Comparison of ENCODE assay signal across 10 cellular contexts in the genomic region with DNA sequence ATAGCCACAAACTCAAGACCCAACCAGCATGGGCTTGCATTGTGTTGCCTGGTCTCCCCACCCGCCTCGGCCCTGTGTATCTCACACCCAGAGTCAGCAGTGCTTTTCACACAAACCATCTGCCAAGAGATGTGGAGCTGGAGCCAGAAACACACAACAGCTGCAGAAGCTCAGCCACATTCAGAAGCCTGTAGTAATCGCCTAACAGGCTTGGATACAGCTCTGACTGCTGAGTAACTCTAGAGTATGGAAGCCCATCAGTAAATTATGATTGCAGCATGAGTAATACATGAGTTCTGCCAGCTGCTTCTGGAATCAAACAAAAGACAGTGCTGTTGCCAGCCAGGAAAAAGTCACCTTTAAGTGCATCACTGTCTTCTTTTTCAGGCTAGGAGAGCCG. TPM values are rescaled to one million over a fixed set of nuclear protein-coding genes. Genes with fewer than 3 reads are reported as not detected.
A peak's percentile ranks its signal among the peaks of the same experiment; 100 is the strongest.
DNase-seq lines count a peak whose midpoint lies in the region; ATAC-seq and TF ChIP-seq lines count a peak whose summit lies in the region.
"Had no signal": no experiment of that assay in that cellular context is flagged by ENCODE, and none has a peak within 500 bp of the region (broad histone marks: within the 10 kb centered on the region; RNA-seq: fewer than 3 reads in every experiment).

No MANE protein-coding gene starts in this region.

- no peak overlapping the region for H3K4me3 ChIP-seq in ascending aorta

- H3K9me3 ChIP-seq in ascending aorta = no peaks in the 10 kb centered on the region

- no peaks in the 10 kb centered on the region for H3K36me3 Mint-ChIP-seq in glutamatergic neuron (ENCODE audit: unreplicated experiment)
- H3K36me3 Mint-ChIP-seq: activated CD4-positive, alpha-beta memory T cell treated with anti-CD3 and anti-CD28 coated beads for 36 hours; type B pancreatic cell had no signal

- no peak for TF ChIP-seq CTCF in glutamatergic neuron (IDR thresholded peaks at IDR 0.05; ENCODE audit: partially characterized antibody, unreplicated experiment)
- no peak for TF ChIP-seq CTCF in ascending aorta (IDR thresholded peaks at IDR 0.05)

- no peak overlapping the region for H3K27ac ChIP-seq in ascending aorta

- intact Hi-C loops in sciatic nerve (cut with DNase I) (no loop called here), ascending aorta (cut with DNase I) (no loop called here)

- H3K4me3 Mint-ChIP-seq in glutamatergic neuron (ENCODE audit: unreplicated experiment) = no peak overlapping the region
- H3K4me3 Mint-ChIP-seq: activated CD4-positive, alpha-beta memory T cell treated with anti-CD3 and anti-CD28 coated beads for 36 hours; type B pancreatic cell had no signal

- H3K27me3 ChIP-seq in ascending aorta = no peaks in the 10 kb centered on the region

- no peaks in the 10 kb centered on the region for H3K36me3 ChIP-seq in ascending aorta

- peaks cover 3% of the 10 kb centered on the region for H3K27me3 Mint-ChIP-seq in glutamatergic neuron (ENCODE audit: unreplicated experiment)
- H3K27me3 Mint-ChIP-seq: activated CD4-positive, alpha-beta memory T cell treated with anti-CD3 and anti-CD28 coated beads for 36 hours had no signal

- H3K4me1 Mint-ChIP-seq in glutamatergic neuron (ENCODE audit: low read depth, unreplicated experiment) = peaks cover 3% of the 10 kb centered on the region

- no peaks in the 10 kb centered on the region for H3K9me3 Mint-ChIP-seq in glutamatergic neuron (ENCODE audit: unreplicated experiment)
- H3K9me3 Mint-ChIP-seq: activated CD4-positive, alpha-beta memory T cell treated with anti-CD3 and anti-CD28 coated beads for 36 hours; type B pancreatic cell had no signal

- H3K27ac Mint-ChIP-seq in glutamatergic neuron (ENCODE audit: unreplicated experiment) = no peak overlapping the region
- H3K27ac Mint-ChIP-seq: activated CD4-positive, alpha-beta memory T cell treated with anti-CD3 and anti-CD28 coated beads for 36 hours; type B pancreatic cell had no signal

- DNase-seq in GM04504 (ENCODE audit: low read depth) (peak; percentile 77), SHP77 treated with DMSO at 0.1 percent for 48 hours (lab: John Stamatoyannopoulos, UW) (peak; percentile 37), glutamatergic neuron (peak; percentile 17), sciatic nerve (ENCODE audit: low spot score) (no peak), ascending aorta (ENCODE audit: low spot score in 2 of 2) (no peak)
- DNase-seq: activated CD4-positive, alpha-beta memory T cell treated with anti-CD3 and anti-CD28 coated beads for 36 hours had no signal

- ATAC-seq in sciatic nerve (peak; percentile 64), HG03521 (IDR thresholded peaks at IDR 0.05; ENCODE audit: unreplicated experiment) (no peak), HG03571 (IDR thresholded peaks at IDR 0.05; ENCODE audit: unreplicated experiment) (no peak), HG02840 (IDR thresholded peaks at IDR 0.05; ENCODE audit: low FRiP score, unreplicated experiment) (no peak)

- H3K4me1 ChIP-seq in ascending aorta = no peaks in the 10 kb centered on the region

RNA-seq across cellular contexts. Expression of a gene that starts 16.0 kb away (rescaled TPM):
- total RNA-seq in glutamatergic neuron (ENCODE audit: unreplicated experiment) = 1.0 TPM
- 20.5 TPM for total RNA-seq in sciatic nerve
- total RNA-seq in ascending aorta = 31.8 TPM
- total RNA-seq: activated CD4-positive, alpha-beta memory T cell treated with anti-CD3 and anti-CD28 coated beads for 36 hours had no signal

Comparison
In these comparisons a context has a peak if more than half of its experiments do, and no peak if none do; other contexts are left out.
1. DNase-seq: peak in GM04504 (single experiment), SHP77 treated with DMSO at 0.1 percent for 48 hours (single experiment) and glutamatergic neuron (single experiment); none in sciatic nerve (single experiment) and ascending aorta (0 of 2).
2. RNA of a gene that starts 16.0 kb away (total RNA-seq): 31.8 TPM in ascending aorta (single experiment) and 20.5 TPM in sciatic nerve (single experiment); 1.0 TPM in glutamatergic neuron (single experiment); every median in the first group is over 10 times any median in the second.